8 cellular contexts compared by ENCODE assay signal in genomic region chr19:1507763-1508506, GRCh38. TPM values are rescaled to one million over a fixed set of nuclear protein-coding genes. Genes with fewer than 3 reads are reported as not detected.
DNase-seq lines count a peak whose midpoint lies in the region; ATAC-seq, FAIRE-seq and TF ChIP-seq lines count a peak whose summit lies in the region.

No MANE protein-coding gene starts in this region.

- H3K4me3 ChIP-seq in duodenal mucosa (ENCODE audit: low read depth in 1 of 2, low read length in 2 of 2), result peak overlapping the region; percentile 66 to 71
- H3K4me3 ChIP-seq in HepG2 (replicated peaks in 1 of 3; ENCODE audit: insufficient read depth in 1 of 3, low read depth in 2 of 3, low read length in 3 of 3), result no peak overlapping the region

- H3K27ac ChIP-seq in duodenal mucosa (ENCODE audit: low read depth, low read length) (peak overlapping the region; percentile 90), HepG2 (ENCODE audit: extremely low read length, insufficient read depth, low read length) (no peak overlapping the region)

- intact Hi-C loops in HepG2 (cut with micrococcal nuclease; ENCODE audit: unreplicated experiment), result no loop called here

- H3K36me3 Mint-ChIP-seq in activated CD8-positive, alpha-beta T cell treated with anti-CD3 and anti-CD28 coated beads, Interleukin-2, amount 10 ng/mL, durations not matched to agents 7 days and 5 days (ENCODE audit: low read depth), result peaks cover 3% of the 10 kb centered on the region

- peak overlapping the region; percentile 88 for H3K27ac Mint-ChIP-seq in activated CD8-positive, alpha-beta T cell treated with anti-CD3 and anti-CD28 coated beads, Interleukin-2, amount 10 ng/mL, durations not matched to agents 7 days and 5 days

- no peaks in the 10 kb centered on the region for H3K79me2 ChIP-seq in HepG2 (ENCODE audit: insufficient read depth, low read length)

- POLR2A ChIA-PET in activated CD8-positive, alpha-beta T cell treated with anti-CD3 and anti-CD28 coated beads, Interleukin-2, amount 10 ng/mL, durations not matched to agents 7 days and 5 days (lab: Charles Lee), result interaction anchor here (1.5 kb wide), 1 partner anchor 17 kb away, joined by 3 read pairs; no protein-coding TSS in a partner anchor
- POLR2A ChIA-PET in HepG2 (lab: Yijun Ruan, JAX), result interaction anchor here (2.1 kb wide), 1 partner anchor 15 kb away, joined by 8 read pairs; no protein-coding TSS in a partner anchor

- in situ Hi-C loops in HepG2 (cut with HindIII; ENCODE audit: extremely low pct_ligation_motif_present, low pct_unique_long_range_greater_than_20kb), result no loop called here

- H3K4me3 Mint-ChIP-seq in activated CD8-positive, alpha-beta T cell treated with anti-CD3 and anti-CD28 coated beads, Interleukin-2, amount 10 ng/mL, durations not matched to agents 7 days and 5 days, result peak overlapping the region; percentile 71

- TF ChIP-seq RAD21 in HepG2 (CRISPR knock-in tag; IDR thresholded peaks at IDR 0.05), result no peak

- H3K4me2 ChIP-seq in HepG2 (ENCODE audit: low read depth, low read length), result no peak overlapping the region

- 69% methylated on average over 36 of the region's 46 CpGs for WGBS in HepG2 (ENCODE audit: low lambda C conversion rate)

- no peaks in the 10 kb centered on the region for H3K9me3 ChIP-seq in duodenal mucosa (ENCODE audit: control insufficient read depth in 1 of 2, low read length in 2 of 2)
- no peaks in the 10 kb centered on the region for H3K9me3 ChIP-seq in HepG2 (ENCODE audit: low read length)

- H3K4me1 ChIP-seq in duodenal mucosa (ENCODE audit: control insufficient read depth in 1 of 2, insufficient read depth in 2 of 2, low read length in 2 of 2), result peaks cover 25 to 39% of the 10 kb centered on the region in 2 donors
- H3K4me1 ChIP-seq in HepG2 (ENCODE audit: insufficient read depth, low read length), result peaks cover 39% of the 10 kb centered on the region

- CTCF ChIA-PET in activated CD8-positive, alpha-beta T cell treated with anti-CD3 and anti-CD28 coated beads, Interleukin-2, amount 10 ng/mL, durations not matched to agents 7 days and 5 days (lab: Charles Lee), result no interaction called here
- CTCF ChIA-PET in HepG2 (lab: Yijun Ruan, JAX; ENCODE audit: low intra/inter-chr PET ratio, low total read pairs), result no interaction called here

- H3K9me3 Mint-ChIP-seq in activated CD8-positive, alpha-beta T cell treated with anti-CD3 and anti-CD28 coated beads, Interleukin-2, amount 10 ng/mL, durations not matched to agents 7 days and 5 days (ENCODE audit: insufficient read depth), result no peaks in the 10 kb centered on the region

- peaks cover 0 to 5% of the 10 kb centered on the region in 2 donors for H3K36me3 ChIP-seq in duodenal mucosa (ENCODE audit: control insufficient read depth in 1 of 2, insufficient read depth in 2 of 2, low read length in 2 of 2)
- H3K36me3 ChIP-seq in HepG2 (replicated peaks in 1 of 2; ENCODE audit: control insufficient read depth in 1 of 2, insufficient read depth in 2 of 2, low read length in 2 of 2), result no peaks in the 10 kb centered on the region

- no peak for TF ChIP-seq POLR2A in HepG2 (IDR thresholded peaks at IDR 0.05; ENCODE audit: insufficient read depth in 1 of 2, low read depth in 2 of 2, low read length in 2 of 2)

- H3K27me3 ChIP-seq in duodenal mucosa (ENCODE audit: control insufficient read depth in 1 of 2, insufficient read depth in 2 of 2, low read length in 2 of 2) (peaks cover 10 to 12% of the 10 kb centered on the region in 2 donors), HepG2 (ENCODE audit: control insufficient read depth in 1 of 2, insufficient read depth in 2 of 2, low read length in 2 of 2) (no peaks in the 10 kb centered on the region)

- BruUV-seq in HepG2 (replicated peaks; lab: Mats Ljungman, UMichigan), result no TSS peak

- H2AFZ ChIP-seq in HepG2 (ENCODE audit: low read length), result no peak overlapping the region

- ATAC-seq in HG03460 (IDR thresholded peaks at IDR 0.05; ENCODE audit: unreplicated experiment) (peak; percentile 63), HepG2 (peak; percentile 38), HG02870 (IDR thresholded peaks at IDR 0.05; ENCODE audit: unreplicated experiment) (no peak)
- ATAC-seq in activated CD8-positive, alpha-beta T cell treated with anti-CD3 and anti-CD28 coated beads, Interleukin-2, amount 10 ng/mL, durations not matched to agents 7 days and 5 days, result peak; percentile 84

- TF ChIP-seq EP300 in HepG2 (IDR thresholded peaks at IDR 0.05; ENCODE audit: low read depth in 2 of 2, low read length in 2 of 2), result no peak
- no peak for TF ChIP-seq EP300 in HepG2 (CRISPR knock-in tag; IDR thresholded peaks at IDR 0.05; ENCODE audit: borderline replicate concordance)

- H3K9ac ChIP-seq in duodenal mucosa (ENCODE audit: low read depth in 1 of 2, low read length in 2 of 2) (peak overlapping the region in 1 of 2 donors; percentile 70), HepG2 (ENCODE audit: insufficient read depth, low read depth, low read length) (no peak overlapping the region)

- H3K27me3 Mint-ChIP-seq in activated CD8-positive, alpha-beta T cell treated with anti-CD3 and anti-CD28 coated beads, Interleukin-2, amount 10 ng/mL, durations not matched to agents 7 days and 5 days (ENCODE audit: low read depth), result peaks cover 20% of the 10 kb centered on the region

- peak; percentile 4 for FAIRE-seq in HepG2 (lab: Jason Lieb, UNC)

- peaks cover 26% of the 10 kb centered on the region for H3K4me1 Mint-ChIP-seq in activated CD8-positive, alpha-beta T cell treated with anti-CD3 and anti-CD28 coated beads, Interleukin-2, amount 10 ng/mL, durations not matched to agents 7 days and 5 days (ENCODE audit: low read depth)

- TF ChIP-seq CTCF in HepG2 (CRISPR knock-in tag; IDR thresholded peaks at IDR 0.05), result no peak

- H4K20me1 ChIP-seq in HepG2 (ENCODE audit: insufficient read depth, low read length), result no peaks in the 10 kb centered on the region

- DNase-seq in CD1c-positive myeloid dendritic cell (ENCODE audit: extremely low spot score), result peak; percentile 95
- DNase-seq in NCI-H748 (lab: John Stamatoyannopoulos, UW; ENCODE audit: unreplicated experiment), result peak; percentile 95
- peak; percentile 90 for DNase-seq in activated CD8-positive, alpha-beta T cell treated with anti-CD3 and anti-CD28 coated beads, Interleukin-2, amount 10 ng/mL, durations not matched to agents 7 days and 5 days
- peak; percentile 54 for DNase-seq in HepG2 (ENCODE audit: low spot score)
- peak; percentile 89 to 93 for DNase-seq in stimulated activated CD4-positive, alpha-beta T cell treated with anti-CD3 and anti-CD28 coated beads, Interleukin-2, amount 100 ng/mL, for 24 hours

RNA-seq across cellular contexts. Expression of gene ADAMTSL5, which starts 4.9 kb away (rescaled TPM):
- total RNA-seq in activated CD8-positive, alpha-beta T cell treated with anti-CD3 and anti-CD28 coated beads, Interleukin-2, amount 10 ng/mL, durations not matched to agents 7 days and 5 days, result 1 to 10 TPM; 2.8 to 3.9 TPM
- 0.24 and 0.60 TPM in 2 replicates for total RNA-seq in HepG2 (2016; rRNA removed; fragmentation: Illumina TruSeq; extraction: Trizol)
- total RNA-seq in HepG2 (2016; cell fraction: cytosol; rRNA removed; fragmentation: Illumina TruSeq; extraction: Trizol; ENCODE audit: low read depth), result 0.35 and 0.81 TPM in 2 replicates
- 0.25 and 0.41 TPM in 2 replicates for total RNA-seq in HepG2 (2016; cell fraction: insoluble cytoplasmic fraction; rRNA removed; fragmentation: Illumina TruSeq; extraction: Trizol)
- total RNA-seq in HepG2 (2016; cell fraction: membrane; rRNA removed; fragmentation: Illumina TruSeq; extraction: Trizol), result 0.17 and 0.56 TPM in 2 replicates
- total RNA-seq in HepG2 (2016; cell fraction: nucleus; rRNA removed; fragmentation: Illumina TruSeq; extraction: Trizol), result 0.41 and 0.78 TPM in 2 replicates
- polyA plus RNA-seq in HepG2 (2011; rRNA removed), result 2.7 and 3.8 TPM in 2 replicates
- polyA plus RNA-seq in HepG2 (2011; cell fraction: cytosol; rRNA removed), result 1.9 and 2.1 TPM in 2 replicates
- polyA plus RNA-seq in HepG2 (2011; cell fraction: nucleus; rRNA removed), result 13.4 and 15.1 TPM in 2 replicates
- 0.63 and 1.1 TPM in 2 replicates for polyA plus RNA-seq in HepG2 (2012)
- polyA plus RNA-seq in HepG2 (2016; cell fraction: cytosol; fragmentation: Illumina TruSeq; extraction: Trizol; ENCODE audit: low read depth), result 0.43 and 0.55 TPM in 2 replicates
- polyA plus RNA-seq in HepG2 (2016; cell fraction: insoluble cytoplasmic fraction; fragmentation: Illumina TruSeq; extraction: Trizol; ENCODE audit: low read depth), result 0.76 and 0.82 TPM in 2 replicates
- 0.43 and 0.80 TPM in 2 replicates for polyA plus RNA-seq in HepG2 (2016; cell fraction: membrane; fragmentation: Illumina TruSeq; extraction: Trizol; ENCODE audit: low read depth)
- 2.4 and 2.9 TPM in 2 replicates for polyA plus RNA-seq in HepG2 (2016; cell fraction: nucleus; fragmentation: Illumina TruSeq; extraction: Trizol; ENCODE audit: insufficient read depth, low read depth)
- polyA minus RNA-seq in HepG2 (2011; rRNA and poly(A)+ RNA removed; ENCODE audit: low replicate concordance), result 1.8 and 6.0 TPM in 2 replicates
- polyA minus RNA-seq in HepG2 (2011; cell fraction: cytosol; rRNA and poly(A)+ RNA removed), result 0.79 and 1.8 TPM in 2 replicates
- 1.2 and 1.7 TPM in 2 replicates for polyA minus RNA-seq in HepG2 (2011; cell fraction: nucleus; rRNA and poly(A)+ RNA removed)

RNA-seq across cellular contexts. Expression of gene PLK5, which starts 15.9 kb away (rescaled TPM):
- not detected for total RNA-seq in activated CD8-positive, alpha-beta T cell treated with anti-CD3 and anti-CD28 coated beads, Interleukin-2, amount 10 ng/mL, durations not matched to agents 7 days and 5 days
- total RNA-seq in HepG2 (2016; rRNA removed; fragmentation: Illumina TruSeq; extraction: Trizol), result not detected in 2 replicates
- not detected in 2 replicates for total RNA-seq in HepG2 (2016; cell fraction: cytosol; rRNA removed; fragmentation: Illumina TruSeq; extraction: Trizol; ENCODE audit: low read depth)
- total RNA-seq in HepG2 (2016; cell fraction: insoluble cytoplasmic fraction; rRNA removed; fragmentation: Illumina TruSeq; extraction: Trizol), result not detected in 2 replicates
- total RNA-seq in HepG2 (2016; cell fraction: membrane; rRNA removed; fragmentation: Illumina TruSeq; extraction: Trizol), result not detected in 2 replicates
- total RNA-seq in HepG2 (2016; cell fraction: nucleus; rRNA removed; fragmentation: Illumina TruSeq; extraction: Trizol), result not detected in 2 replicates
- polyA plus RNA-seq in HepG2 (2011; rRNA removed), result not detected in 2 replicates
- not detected in 2 replicates for polyA plus RNA-seq in HepG2 (2011; cell fraction: cytosol; rRNA removed)
- not detected in 2 replicates for polyA plus RNA-seq in HepG2 (2011; cell fraction: nucleus; rRNA removed)
- not detected in 2 replicates for polyA plus RNA-seq in HepG2 (2012)
- polyA plus RNA-seq in HepG2 (2016; cell fraction: cytosol; fragmentation: Illumina TruSeq; extraction: Trizol; ENCODE audit: low read depth), result not detected in 2 replicates
- polyA plus RNA-seq in HepG2 (2016; cell fraction: insoluble cytoplasmic fraction; fragmentation: Illumina TruSeq; extraction: Trizol; ENCODE audit: low read depth), result not detected in 2 replicates
- polyA plus RNA-seq in HepG2 (2016; cell fraction: membrane; fragmentation: Illumina TruSeq; extraction: Trizol; ENCODE audit: low read depth), result not detected in 2 replicates
- polyA plus RNA-seq in HepG2 (2016; cell fraction: nucleus; fragmentation: Illumina TruSeq; extraction: Trizol; ENCODE audit: insufficient read depth, low read depth), result 0.21 TPM in 1 of 2 replicates, not detected in the other
- not detected in 2 replicates for polyA minus RNA-seq in HepG2 (2011; rRNA and poly(A)+ RNA removed; ENCODE audit: low replicate concordance)
- polyA minus RNA-seq in HepG2 (2011; cell fraction: cytosol; rRNA and poly(A)+ RNA removed), result not detected in 2 replicates
- not detected in 2 replicates for polyA minus RNA-seq in HepG2 (2011; cell fraction: nucleus; rRNA and poly(A)+ RNA removed)

RNA-seq across cellular contexts. Expression of gene REEP6, which starts 17.0 kb away (rescaled TPM):
- total RNA-seq in activated CD8-positive, alpha-beta T cell treated with anti-CD3 and anti-CD28 coated beads, Interleukin-2, amount 10 ng/mL, durations not matched to agents 7 days and 5 days, result 1 to 10 TPM; 1.7 to 1.9 TPM
- total RNA-seq in HepG2 (2016; rRNA removed; fragmentation: Illumina TruSeq; extraction: Trizol), result 15.6 and 28.8 TPM in 2 replicates
- total RNA-seq in HepG2 (2016; cell fraction: cytosol; rRNA removed; fragmentation: Illumina TruSeq; extraction: Trizol; ENCODE audit: low read depth), result 21.2 and 31.3 TPM in 2 replicates
- total RNA-seq in HepG2 (2016; cell fraction: insoluble cytoplasmic fraction; rRNA removed; fragmentation: Illumina TruSeq; extraction: Trizol), result 13.3 and 31.5 TPM in 2 replicates
- total RNA-seq in HepG2 (2016; cell fraction: membrane; rRNA removed; fragmentation: Illumina TruSeq; extraction: Trizol), result 21.8 and 29.6 TPM in 2 replicates
- total RNA-seq in HepG2 (2016; cell fraction: nucleus; rRNA removed; fragmentation: Illumina TruSeq; extraction: Trizol), result 22.0 and 24.7 TPM in 2 replicates
- 10.0 and 17.3 TPM in 2 replicates for polyA plus RNA-seq in HepG2 (2011; rRNA removed)
- 10.9 and 13.3 TPM in 2 replicates for polyA plus RNA-seq in HepG2 (2011; cell fraction: cytosol; rRNA removed)
- 15.2 and 19.3 TPM in 2 replicates for polyA plus RNA-seq in HepG2 (2011; cell fraction: nucleus; rRNA removed)
- polyA plus RNA-seq in HepG2 (2012), result 31.7 and 32.2 TPM in 2 replicates
- polyA plus RNA-seq in HepG2 (2016; cell fraction: cytosol; fragmentation: Illumina TruSeq; extraction: Trizol; ENCODE audit: low read depth), result 40.3 and 49.6 TPM in 2 replicates
- 23.2 and 29.9 TPM in 2 replicates for polyA plus RNA-seq in HepG2 (2016; cell fraction: insoluble cytoplasmic fraction; fragmentation: Illumina TruSeq; extraction: Trizol; ENCODE audit: low read depth)
- polyA plus RNA-seq in HepG2 (2016; cell fraction: membrane; fragmentation: Illumina TruSeq; extraction: Trizol; ENCODE audit: low read depth), result 43.0 and 49.7 TPM in 2 replicates
- 65.9 and 70.0 TPM in 2 replicates for polyA plus RNA-seq in HepG2 (2016; cell fraction: nucleus; fragmentation: Illumina TruSeq; extraction: Trizol; ENCODE audit: insufficient read depth, low read depth)
- 7.1 and 14.8 TPM in 2 replicates for polyA minus RNA-seq in HepG2 (2011; rRNA and poly(A)+ RNA removed; ENCODE audit: low replicate concordance)
- 12.4 and 14.4 TPM in 2 replicates for polyA minus RNA-seq in HepG2 (2011; cell fraction: cytosol; rRNA and poly(A)+ RNA removed)
- polyA minus RNA-seq in HepG2 (2011; cell fraction: nucleus; rRNA and poly(A)+ RNA removed), result 3.5 and 3.6 TPM in 2 replicates

RNA-seq across cellular contexts. Expression of gene PCSK4, which starts 17.8 kb away (rescaled TPM):
- 1 to 10 TPM; 3.4 to 4.1 TPM for total RNA-seq in activated CD8-positive, alpha-beta T cell treated with anti-CD3 and anti-CD28 coated beads, Interleukin-2, amount 10 ng/mL, durations not matched to agents 7 days and 5 days
- total RNA-seq in HepG2 (2016; rRNA removed; fragmentation: Illumina TruSeq; extraction: Trizol), result 0.52 and 2.0 TPM in 2 replicates
- total RNA-seq in HepG2 (2016; cell fraction: cytosol; rRNA removed; fragmentation: Illumina TruSeq; extraction: Trizol; ENCODE audit: low read depth), result 0.91 and 1.2 TPM in 2 replicates
- 1.1 and 1.5 TPM in 2 replicates for total RNA-seq in HepG2 (2016; cell fraction: insoluble cytoplasmic fraction; rRNA removed; fragmentation: Illumina TruSeq; extraction: Trizol)
- total RNA-seq in HepG2 (2016; cell fraction: membrane; rRNA removed; fragmentation: Illumina TruSeq; extraction: Trizol), result 1.5 and 2.0 TPM in 2 replicates
- 1.7 and 3.6 TPM in 2 replicates for total RNA-seq in HepG2 (2016; cell fraction: nucleus; rRNA removed; fragmentation: Illumina TruSeq; extraction: Trizol)
- 2.7 and 3.1 TPM in 2 replicates for polyA plus RNA-seq in HepG2 (2011; rRNA removed)
- polyA plus RNA-seq in HepG2 (2011; cell fraction: cytosol; rRNA removed), result 0.73 and 1.2 TPM in 2 replicates
- polyA plus RNA-seq in HepG2 (2011; cell fraction: nucleus; rRNA removed), result 62.7 and 100 TPM in 2 replicates
- 2.9 and 3.0 TPM in 2 replicates for polyA plus RNA-seq in HepG2 (2012)
- 0.60 and 0.88 TPM in 2 replicates for polyA plus RNA-seq in HepG2 (2016; cell fraction: cytosol; fragmentation: Illumina TruSeq; extraction: Trizol; ENCODE audit: low read depth)
- polyA plus RNA-seq in HepG2 (2016; cell fraction: insoluble cytoplasmic fraction; fragmentation: Illumina TruSeq; extraction: Trizol; ENCODE audit: low read depth), result 0.61 and 1.1 TPM in 2 replicates
- polyA plus RNA-seq in HepG2 (2016; cell fraction: membrane; fragmentation: Illumina TruSeq; extraction: Trizol; ENCODE audit: low read depth), result 1.2 TPM in 2 replicates
- polyA plus RNA-seq in HepG2 (2016; cell fraction: nucleus; fragmentation: Illumina TruSeq; extraction: Trizol; ENCODE audit: insufficient read depth, low read depth), result 11.8 and 12.9 TPM in 2 replicates
- polyA minus RNA-seq in HepG2 (2011; rRNA and poly(A)+ RNA removed; ENCODE audit: low replicate concordance), result 0.84 and 1.6 TPM in 2 replicates
- polyA minus RNA-seq in HepG2 (2011; cell fraction: cytosol; rRNA and poly(A)+ RNA removed), result 0.88 and 1.6 TPM in 2 replicates
- 1.7 and 4.6 TPM in 2 replicates for polyA minus RNA-seq in HepG2 (2011; cell fraction: nucleus; rRNA and poly(A)+ RNA removed)

RNA-seq across cellular contexts. Expression of gene C19orf25, which starts 28.9 kb away (rescaled TPM):
- 10 to 100 TPM; 33.3 to 38.2 TPM for total RNA-seq in activated CD8-positive, alpha-beta T cell treated with anti-CD3 and anti-CD28 coated beads, Interleukin-2, amount 10 ng/mL, durations not matched to agents 7 days and 5 days
- 32.3 and 32.4 TPM in 2 replicates for total RNA-seq in HepG2 (2016; rRNA removed; fragmentation: Illumina TruSeq; extraction: Trizol)
- total RNA-seq in HepG2 (2016; cell fraction: cytosol; rRNA removed; fragmentation: Illumina TruSeq; extraction: Trizol; ENCODE audit: low read depth), result 11.9 and 13.3 TPM in 2 replicates
- 34.4 and 35.4 TPM in 2 replicates for total RNA-seq in HepG2 (2016; cell fraction: insoluble cytoplasmic fraction; rRNA removed; fragmentation: Illumina TruSeq; extraction: Trizol)
- total RNA-seq in HepG2 (2016; cell fraction: membrane; rRNA removed; fragmentation: Illumina TruSeq; extraction: Trizol), result 33.2 and 36.2 TPM in 2 replicates
- total RNA-seq in HepG2 (2016; cell fraction: nucleus; rRNA removed; fragmentation: Illumina TruSeq; extraction: Trizol), result 15.1 and 17.1 TPM in 2 replicates
- polyA plus RNA-seq in HepG2 (2011; rRNA removed), result 14.2 and 19.5 TPM in 2 replicates
- 18.3 and 24.5 TPM in 2 replicates for polyA plus RNA-seq in HepG2 (2011; cell fraction: cytosol; rRNA removed)
- polyA plus RNA-seq in HepG2 (2011; cell fraction: nucleus; rRNA removed), result 33.5 and 34.3 TPM in 2 replicates
- polyA plus RNA-seq in HepG2 (2012), result 9.6 and 14.8 TPM in 2 replicates
- polyA plus RNA-seq in HepG2 (2016; cell fraction: cytosol; fragmentation: Illumina TruSeq; extraction: Trizol; ENCODE audit: low read depth), result 11.7 and 15.7 TPM in 2 replicates
- polyA plus RNA-seq in HepG2 (2016; cell fraction: insoluble cytoplasmic fraction; fragmentation: Illumina TruSeq; extraction: Trizol; ENCODE audit: low read depth), result 31.7 and 32.0 TPM in 2 replicates
- 25.3 and 26.3 TPM in 2 replicates for polyA plus RNA-seq in HepG2 (2016; cell fraction: membrane; fragmentation: Illumina TruSeq; extraction: Trizol; ENCODE audit: low read depth)
- polyA plus RNA-seq in HepG2 (2016; cell fraction: nucleus; fragmentation: Illumina TruSeq; extraction: Trizol; ENCODE audit: insufficient read depth, low read depth), result 30.3 and 33.5 TPM in 2 replicates
- polyA minus RNA-seq in HepG2 (2011; rRNA and poly(A)+ RNA removed; ENCODE audit: low replicate concordance), result 15.8 and 20.8 TPM in 2 replicates
- polyA minus RNA-seq in HepG2 (2011; cell fraction: cytosol; rRNA and poly(A)+ RNA removed), result 8.7 and 9.4 TPM in 2 replicates
- polyA minus RNA-seq in HepG2 (2011; cell fraction: nucleus; rRNA and poly(A)+ RNA removed), result 13.3 and 13.6 TPM in 2 replicates

Comparison
In these comparisons a context has a peak if more than half of its experiments do, and no peak if none do; other contexts are left out.
1. H3K4me3 ChIP-seq: peak in duodenal mucosa (2 of 2); none in HepG2 (0 of 3).
2. RNA of gene REEP6, which starts 17.0 kb away (total RNA-seq): 13.3 to 31.5 TPM in HepG2; 1.7 to 1.9 TPM in activated CD8-positive, alpha-beta T cell treated with anti-CD3 and anti-CD28 coated beads, Interleukin-2, amount 10 ng/mL, durations not matched to agents 7 days and 5 days; every median in the first group is over 4 times any median in the second.
3. Peak in every context shown above with its lines, with median percentiles within 50 percentile points of each other: DNase-seq.